In the genomic region with DNA sequence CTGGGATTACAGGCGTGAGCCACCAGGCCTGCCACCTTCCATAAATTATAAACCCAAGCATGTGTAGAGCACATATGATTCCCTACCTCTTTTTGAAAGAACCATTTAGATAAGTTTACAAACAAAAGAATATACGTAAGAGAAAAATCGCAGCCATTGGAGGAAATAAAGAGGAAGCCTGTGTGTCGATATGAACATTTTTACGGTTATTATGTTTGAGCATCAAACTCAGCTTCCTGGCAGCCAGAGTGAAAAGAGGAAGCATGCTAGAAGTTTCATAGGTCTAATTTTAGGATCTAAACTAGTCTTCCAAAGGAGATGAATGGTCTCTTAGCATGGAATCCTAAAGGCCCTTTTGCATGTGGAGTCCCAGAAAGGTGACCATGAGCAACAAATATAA, we compare ENCODE assay signal across 23 cellular contexts.
A peak's percentile ranks its signal among the peaks of the same experiment; 100 is the strongest.
DNase-seq lines count a peak whose midpoint lies in the region; ATAC-seq and TF ChIP-seq lines count a peak whose summit lies in the region.
"Had no signal": no experiment of that assay in that cellular context is flagged by ENCODE, and none has a peak within 500 bp of the region (broad histone marks: within the 10 kb centered on the region; RNA-seq: fewer than 3 reads in every experiment).

No MANE protein-coding gene starts in this region.

- H3K36me3 ChIP-seq in esophagus muscularis mucosa: no peaks in the 10 kb centered on the region
- H3K36me3 ChIP-seq in upper lobe of left lung: no peaks in the 10 kb centered on the region

- CTCF ChIA-PET in activated CD8-positive, alpha-beta T cell treated with anti-CD3 and anti-CD28 coated beads for 36 hours (lab: Charles Lee): no interaction called here

- 85% methylated on average over 5 of the region's 5 CpGs for WGBS in esophagus muscularis mucosa
- WGBS in upper lobe of left lung, 2 donors: 59 to 77% methylated on average over 5 of the region's 5 CpGs

- in situ Hi-C loops in KBM-7 (cut with MboI; ENCODE audit: low pct_unique_long_range_greater_than_20kb, low sequenced_read_pairs): no loop called here

- H3K4me3 ChIP-seq in esophagus muscularis mucosa: no peak overlapping the region
- H3K4me3 ChIP-seq in upper lobe of left lung: no peak overlapping the region
- H3K4me3 ChIP-seq: GM12878, lung had no signal

- TF ChIP-seq EP300 in esophagus muscularis mucosa (IDR thresholded peaks at IDR 0.05) (no peak), upper lobe of left lung (IDR thresholded peaks at IDR 0.05) (no peak)

- no peak for TF ChIP-seq POLR2A in esophagus muscularis mucosa (IDR thresholded peaks at IDR 0.05; ENCODE audit: low read depth)
- no peak for TF ChIP-seq POLR2A in upper lobe of left lung (IDR thresholded peaks at IDR 0.05)

- peak overlapping the region in 3 of 4 donors; percentile 92 to 94 (median 93) for H3K27ac ChIP-seq in esophagus muscularis mucosa (replicated peaks in 1 of 4)
- H3K27ac ChIP-seq in upper lobe of left lung: peak overlapping the region; percentile 67 to 84 (median 76)

- H3K4me1 ChIP-seq in esophagus muscularis mucosa (peaks cover 20 to 58% (median 56%) of the 10 kb centered on the region in 4 donors), upper lobe of left lung (peaks cover 3 to 15% (median 7%) of the 10 kb centered on the region in 4 donors)

- H3K9me3 Mint-ChIP-seq in activated CD8-positive, alpha-beta T cell treated with anti-CD3 and anti-CD28 coated beads for 36 hours: no peaks in the 10 kb centered on the region
- H3K9me3 Mint-ChIP-seq: activated T-helper 1 cell treated with anti-CD3 and anti-CD28 coated beads, Interleukin-12 subunit alpha, Interleukin-12 subunit beta, Interleukin-2, Interleukin-4 antibody, amounts not matched to agents 30 ng/mL and 10 ng/mL and 1 ng/mL, durations not matched to agents 14 hours and 24 hours and 36 hours; CD4-positive, CD25-positive, alpha-beta regulatory T cell had no signal

- POLR2A ChIA-PET in activated CD8-positive, alpha-beta T cell treated with anti-CD3 and anti-CD28 coated beads for 36 hours (lab: Charles Lee): no interaction called here

- TF ChIP-seq CTCF in esophagus muscularis mucosa (IDR thresholded peaks at IDR 0.05) (no peak), upper lobe of left lung (IDR thresholded peaks at IDR 0.05) (no peak)
- no peak for TF ChIP-seq CTCF in activated CD8-positive, alpha-beta T cell treated with anti-CD3 and anti-CD28 coated beads for 36 hours (IDR thresholded peaks at IDR 0.05)

- intact Hi-C loops in esophagus muscularis mucosa (cut with DNase I): no loop called here
- intact Hi-C loops in activated CD8-positive, alpha-beta T cell treated with anti-CD3 and anti-CD28 coated beads for 36 hours (cut with micrococcal nuclease): no loop called here

- DNase-seq in KBM-7 (peak; percentile 62), NOMO-1 treated with DMSO at 0.1 percent for 48 hours (lab: John Stamatoyannopoulos, UW; ENCODE audit: unreplicated experiment) (peak; percentile 93), esophagus muscularis mucosa (ENCODE audit: extremely low spot score) (no peak), upper lobe of left lung (no peak), T-helper 1 cell (no peak)
- DNase-seq in activated CD8-positive, alpha-beta T cell treated with anti-CD3 and anti-CD28 coated beads for 36 hours: no peak
- DNase-seq: activated CD4-positive, alpha-beta T cell treated with anti-CD3 and anti-CD28 coated beads, Interleukin-2, amount 50 U/mL, for 4 hours; activated CD4-positive, CD25-positive, alpha-beta regulatory T cell; activated CD8-positive, alpha-beta memory T cell treated with anti-CD3 and anti-CD28 coated beads, Interleukin-2, amount 50 U/mL, for 4 hours; activated naive CD4-positive, alpha-beta T cell treated with anti-CD3 and anti-CD28 coated beads, Interleukin-2, amount 50 U/mL, for 16 hours; amygdala; CD4-positive, CD25-positive, alpha-beta regulatory T cell; effector CD4-positive, alpha-beta T cell; glutamatergic neuron; Karpas-422; NCI-H1092 treated with DMSO at 0.1 percent for 48 hours; NCI-H187 treated with DMSO at 0.1 percent for 48 hours; NCI-H526; T-helper 9 cell had no signal

- H3K27ac Mint-ChIP-seq in activated CD8-positive, alpha-beta T cell treated with anti-CD3 and anti-CD28 coated beads for 36 hours: no peak overlapping the region
- H3K27ac Mint-ChIP-seq: activated T-helper 1 cell treated with anti-CD3 and anti-CD28 coated beads, Interleukin-12 subunit alpha, Interleukin-12 subunit beta, Interleukin-2, Interleukin-4 antibody, amounts not matched to agents 30 ng/mL and 10 ng/mL and 1 ng/mL, durations not matched to agents 14 hours and 24 hours and 36 hours had no signal

- no peaks in the 10 kb centered on the region for H3K9me3 ChIP-seq in esophagus muscularis mucosa
- H3K9me3 ChIP-seq in upper lobe of left lung: no peaks in the 10 kb centered on the region

- H3K4me3 Mint-ChIP-seq in activated CD8-positive, alpha-beta T cell treated with anti-CD3 and anti-CD28 coated beads for 36 hours: no peak overlapping the region
- H3K4me3 Mint-ChIP-seq: activated T-helper 1 cell treated with anti-CD3 and anti-CD28 coated beads, Interleukin-12 subunit alpha, Interleukin-12 subunit beta, Interleukin-2, Interleukin-4 antibody, amounts not matched to agents 30 ng/mL and 10 ng/mL and 1 ng/mL, durations not matched to agents 14 hours and 24 hours and 36 hours; CD4-positive, CD25-positive, alpha-beta regulatory T cell had no signal

- peaks cover 2% of the 10 kb centered on the region for H3K4me1 Mint-ChIP-seq in activated CD8-positive, alpha-beta T cell treated with anti-CD3 and anti-CD28 coated beads for 36 hours (ENCODE audit: low read depth)

- H3K27me3 ChIP-seq in esophagus muscularis mucosa: no peaks in the 10 kb centered on the region
- no peaks in the 10 kb centered on the region for H3K27me3 ChIP-seq in upper lobe of left lung

- H3K27me3 Mint-ChIP-seq in activated CD8-positive, alpha-beta T cell treated with anti-CD3 and anti-CD28 coated beads for 36 hours: no peaks in the 10 kb centered on the region
- H3K27me3 Mint-ChIP-seq: CD4-positive, CD25-positive, alpha-beta regulatory T cell had no signal

- no peaks in the 10 kb centered on the region for H3K36me3 Mint-ChIP-seq in activated CD8-positive, alpha-beta T cell treated with anti-CD3 and anti-CD28 coated beads for 36 hours (ENCODE audit: low read depth)
- H3K36me3 Mint-ChIP-seq: CD4-positive, CD25-positive, alpha-beta regulatory T cell had no signal

- peak in 1 of 2 donors; percentile 28 for ATAC-seq in upper lobe of left lung (ENCODE audit: low FRiP score in 2 of 2)
- no peak for ATAC-seq in activated CD8-positive, alpha-beta T cell treated with anti-CD3 and anti-CD28 coated beads for 36 hours
- ATAC-seq in GM21737 (IDR thresholded peaks at IDR 0.05; ENCODE audit: unreplicated experiment): no peak
- ATAC-seq: GM12878 had no signal

Comparison
In these comparisons a context has a peak if more than half of its experiments do, and no peak if none do; other contexts are left out.
1. DNase-seq: peak in KBM-7 (single experiment) and NOMO-1 treated with DMSO at 0.1 percent for 48 hours (single experiment); none in esophagus muscularis mucosa (single experiment), upper lobe of left lung (0 of 2), T-helper 1 cell (0 of 5) and activated CD8-positive, alpha-beta T cell treated with anti-CD3 and anti-CD28 coated beads for 36 hours (single experiment).